Comparison of ENCODE assay signal across 8 cellular contexts in genomic region chr17:75250009-75250471, GRCh38. TPM values are rescaled to one million over a fixed set of nuclear protein-coding genes. Genes with fewer than 3 reads are reported as not detected.
DNase-seq lines count a peak whose midpoint lies in the region; ATAC-seq and TF ChIP-seq lines count a peak whose summit lies in the region.

No MANE protein-coding gene starts in this region.

- H3K27me3 ChIP-seq in psoas muscle (ENCODE audit: insufficient read depth in 3 of 3, low read length in 2 of 3): no peaks in the 10 kb centered on the region

- intact Hi-C loops in psoas muscle (cut with DNase I): no loop called here

- no peak for TF ChIP-seq CTCF in psoas muscle (IDR thresholded peaks at IDR 0.05)

- peak; percentile 87 for ATAC-seq in GM19035 (IDR thresholded peaks at IDR 0.05; ENCODE audit: unreplicated experiment)
- peak; percentile 87 for ATAC-seq in HG03064 (IDR thresholded peaks at IDR 0.05; ENCODE audit: low read depth, unreplicated experiment)
- ATAC-seq in psoas muscle: peak; percentile 49 to 81 (median 76)

- peak overlapping the region; percentile 49 for H3K27ac ChIP-seq in psoas muscle

- DNase-seq in activated CD4-positive, CD25-positive, alpha-beta regulatory T cell treated with anti-CD3 and anti-CD28 coated beads, Interleukin-2, amount 50 U/mL, for 72 hours: peak; percentile 56
- DNase-seq in dermis blood vessel endothelial cell (peak; percentile 74), psoas muscle (peak; percentile 49 to 51), NCI-H526 treated with DMSO at 0.1 percent for 48 hours (lab: John Stamatoyannopoulos, UW) (no peak), GOT3 (lab: John Stamatoyannopoulos, UW) (no peak)
- no peak for DNase-seq in NK-92 treated with Interleukin-12 subunit alpha and Interleukin-12 subunit beta, amount 100 ng/mL, for 24 hours (lab: John Stamatoyannopoulos, UW)

- peaks cover 17% of the 10 kb centered on the region for H3K4me1 ChIP-seq in psoas muscle

- no peaks in the 10 kb centered on the region for H3K9me3 ChIP-seq in psoas muscle

- 39 to 45% (median 42%) methylated on average over 11 of the region's 11 CpGs for WGBS in psoas muscle, 3 donors

- no peak overlapping the region for H3K4me3 ChIP-seq in psoas muscle

- H3K36me3 ChIP-seq in psoas muscle (ENCODE audit: insufficient read depth in 1 of 2, low read depth in 1 of 2): peaks cover 0 to 26% of the 10 kb centered on the region in 2 donors

RNA-seq across cellular contexts. Expression of gene GGA3, which starts 11.4 kb away (rescaled TPM):
- total RNA-seq in dermis blood vessel endothelial cell (11.9 and 26.4 TPM in 2 replicates), psoas muscle (10 to 100 TPM; 21.3 to 40.6 (median 30.2) TPM)
- polyA plus RNA-seq in psoas muscle: 10 to 100 TPM; 13.8 to 37.4 (median 27.3) TPM

RNA-seq across cellular contexts. Expression of gene MRPS7, which starts 11.6 kb away (rescaled TPM):
- 63.2 and 73.5 TPM in 2 replicates for total RNA-seq in dermis blood vessel endothelial cell
- total RNA-seq in psoas muscle: 100 to 1,000 TPM; 105 to 161 (median 131) TPM
- polyA plus RNA-seq in psoas muscle: 100 to 1,000 TPM in 2 of 3 donors, 10 to 100 TPM in 1; 98.2 to 165 (median 122) TPM

RNA-seq across cellular contexts. Expression of gene MIF4GD, which starts 21.0 kb away (rescaled TPM):
- total RNA-seq in dermis blood vessel endothelial cell (10.6 and 12.8 TPM in 2 replicates), psoas muscle (10 to 100 TPM; 19.2 to 45.8 (median 37.6) TPM)
- polyA plus RNA-seq in psoas muscle: 10 to 100 TPM; 27.9 to 44.8 (median 32.2) TPM

RNA-seq across cellular contexts. Expression of gene SLC25A19, which starts 39.2 kb away (rescaled TPM):
- 10.3 and 13.1 TPM in 2 replicates for total RNA-seq in dermis blood vessel endothelial cell
- 10 to 100 TPM; 11.3 to 41.7 (median 16.0) TPM for total RNA-seq in psoas muscle
- 10 to 100 TPM; 24.9 to 52.7 (median 34.5) TPM for polyA plus RNA-seq in psoas muscle

RNA-seq across cellular contexts. Expression of gene NUP85, which starts 44.6 kb away (rescaled TPM):
- total RNA-seq in dermis blood vessel endothelial cell (37.6 and 41.5 TPM in 2 replicates), psoas muscle (10 to 100 TPM; 19.3 to 32.9 (median 22.0) TPM)
- 10 to 100 TPM; 15.1 to 24.7 (median 17.1) TPM for polyA plus RNA-seq in psoas muscle

Comparison
In these comparisons a context has a peak if more than half of its experiments do, and no peak if none do; other contexts are left out.
1. DNase-seq: peak in activated CD4-positive, CD25-positive, alpha-beta regulatory T cell treated with anti-CD3 and anti-CD28 coated beads, Interleukin-2, amount 50 U/mL, for 72 hours (single experiment), dermis blood vessel endothelial cell (single experiment) and psoas muscle (2 of 2); none in NCI-H526 treated with DMSO at 0.1 percent for 48 hours (single experiment), NK-92 treated with Interleukin-12 subunit alpha and Interleukin-12 subunit beta, amount 100 ng/mL, for 24 hours (single experiment) and GOT3 (single experiment).
2. Peak in every context shown above with its lines, with median percentiles within 50 percentile points of each other: ATAC-seq.